ENCODE assay signal across 13 cellular contexts in genomic region chr2:224969633-224970292, GRCh38.
A peak's percentile ranks its signal among the peaks of the same experiment; 100 is the strongest.
DNase-seq lines count a peak whose midpoint lies in the region; ATAC-seq and TF ChIP-seq lines count a peak whose summit lies in the region.
"Had no signal": no experiment of that assay in that cellular context is flagged by ENCODE, and none has a peak within 500 bp of the region (broad histone marks: within the 10 kb centered on the region; RNA-seq: fewer than 3 reads in every experiment).

No MANE protein-coding gene starts in this region.

- H3K4me1 ChIP-seq in esophagus squamous epithelium, result peaks cover 0 to 49% (median 11%) of the 10 kb centered on the region in 3 donors
- H3K4me1 ChIP-seq: upper lobe of right lung had no signal

- DNase-seq in GM06990 (ENCODE audit: extremely low read depth, insufficient read length), result no peak
- no peak for DNase-seq in esophagus squamous epithelium (lab: John Stamatoyannopoulos, UW)
- DNase-seq in brain microvascular endothelial cell, result no peak
- no peak for DNase-seq in A172 (ENCODE audit: low spot score)
- DNase-seq in medulla oblongata (ENCODE audit: extremely low spot score), result no peak
- DNase-seq: activated effector memory CD4-positive, alpha-beta T cell treated with Interleukin-2 at 50 U/mL for 16 hours; NCI-H2171 treated with DMSO at 0.1 percent for 48 hours; nephron progenitor cell; stimulated activated CD4-positive, alpha-beta T cell treated with anti-CD3 and anti-CD28 coated beads, Interleukin-1b, Interleukin-23, amount 100 ng/mL, for 48 hours; upper lobe of right lung had no signal

- intact Hi-C loops in esophagus squamous epithelium (cut with DNase I), result no loop called here

- in situ Hi-C loops in brain microvascular endothelial cell (cut with HindIII; ENCODE audit: low pct_ligation_motif_present, low sequenced_read_pairs), result no loop called here

- H3K36me3 ChIP-seq in GM06990 (ENCODE audit: control insufficient read depth, insufficient read depth, low read length) (no peaks in the 10 kb centered on the region), esophagus squamous epithelium (no peaks in the 10 kb centered on the region), brain microvascular endothelial cell (replicated peaks) (no peaks in the 10 kb centered on the region)
- H3K36me3 ChIP-seq: upper lobe of right lung had no signal

- TF ChIP-seq CTCF in GM06990 (IDR thresholded peaks at IDR 0.05; ENCODE audit: insufficient read depth, low read length, poor library complexity, severe bottlenecking) (no peak), esophagus squamous epithelium (IDR thresholded peaks at IDR 0.05) (no peak), brain microvascular endothelial cell (IDR thresholded peaks at IDR 0.05; ENCODE audit: low read depth, low read length, missing control alignments) (no peak)

- H3K9me3 ChIP-seq in esophagus squamous epithelium, result no peaks in the 10 kb centered on the region
- H3K9me3 ChIP-seq: upper lobe of right lung had no signal

- no peaks in the 10 kb centered on the region for H3K27me3 ChIP-seq in GM06990 (replicated peaks; ENCODE audit: control insufficient read depth, insufficient read depth, low read length)
- no peaks in the 10 kb centered on the region for H3K27me3 ChIP-seq in esophagus squamous epithelium
- H3K27me3 ChIP-seq in brain microvascular endothelial cell (replicated peaks), result no peaks in the 10 kb centered on the region
- H3K27me3 ChIP-seq: upper lobe of right lung had no signal

- WGBS in esophagus squamous epithelium, 2 donors, result 72 to 73% methylated on average over 4 of the region's 4 CpGs

- H3K4me3 ChIP-seq in GM06990 (replicated peaks; ENCODE audit: low read depth, low read length) (peak overlapping the region; percentile 42; the same call in 1 of the 2 replicates), esophagus squamous epithelium (no peak overlapping the region), brain microvascular endothelial cell (ENCODE audit: low read depth, low read length) (no peak overlapping the region)
- H3K4me3 ChIP-seq: upper lobe of right lung had no signal

- H3K27ac ChIP-seq in esophagus squamous epithelium, result peak overlapping the region in 3 of 4 donors; percentile 40 to 74 (median 62)
- H3K27ac ChIP-seq in brain microvascular endothelial cell, result no peak overlapping the region
- H3K27ac ChIP-seq: upper lobe of right lung had no signal

- no peak for TF ChIP-seq POLR2A in esophagus squamous epithelium (IDR thresholded peaks at IDR 0.05)

- ATAC-seq in GM19452 (IDR thresholded peaks at IDR 0.05; ENCODE audit: unreplicated experiment), result peak; percentile 44
- peak; percentile 36 for ATAC-seq in HG03175 (IDR thresholded peaks at IDR 0.05; ENCODE audit: unreplicated experiment)
- no peak for ATAC-seq in SK-N-SH treated with all-trans-retinoic acid at 6 μM for 48 hours
- ATAC-seq: upper lobe of right lung had no signal

TF ChIP-seq in SK-N-SH treated with all-trans-retinoic acid at 6 μM for 48 hours, 23 proteins besides CTCF, POLR2A, EP300 and RAD21:
- no peak for TF ChIP-seq ZNF565 (CRISPR knock-in tag; conservative IDR thresholded peaks at IDR 0.05; ENCODE audit: low read depth)
- TF ChIP-seq BACH2 (CRISPR knock-in tag; IDR thresholded peaks at IDR 0.05; ENCODE audit: borderline replicate concordance), result no peak
- no peak for TF ChIP-seq ZFP3 (CRISPR knock-in tag; IDR thresholded peaks at IDR 0.05)
- no peak for TF ChIP-seq CSRNP3 (CRISPR knock-in tag; IDR thresholded peaks at IDR 0.05)
- TF ChIP-seq ZNF70 (CRISPR knock-in tag; IDR thresholded peaks at IDR 0.05), result no peak
- no peak for TF ChIP-seq OSR1 (CRISPR knock-in tag; IDR thresholded peaks at IDR 0.05)
- no peak for TF ChIP-seq PATZ1 (CRISPR knock-in tag; IDR thresholded peaks at IDR 0.05; ENCODE audit: borderline replicate concordance)
- TF ChIP-seq ZNF8 (CRISPR knock-in tag; IDR thresholded peaks at IDR 0.05), result no peak
- TF ChIP-seq CSDC2 (CRISPR knock-in tag; IDR thresholded peaks at IDR 0.05), result no peak
- no peak for TF ChIP-seq TOX (CRISPR knock-in tag; IDR thresholded peaks at IDR 0.05; ENCODE audit: borderline replicate concordance)
- no peak for TF ChIP-seq TCF4 (CRISPR knock-in tag; IDR thresholded peaks at IDR 0.05; ENCODE audit: borderline replicate concordance)
